1 cellular context compared by ENCODE assay signal in the genomic region with DNA sequence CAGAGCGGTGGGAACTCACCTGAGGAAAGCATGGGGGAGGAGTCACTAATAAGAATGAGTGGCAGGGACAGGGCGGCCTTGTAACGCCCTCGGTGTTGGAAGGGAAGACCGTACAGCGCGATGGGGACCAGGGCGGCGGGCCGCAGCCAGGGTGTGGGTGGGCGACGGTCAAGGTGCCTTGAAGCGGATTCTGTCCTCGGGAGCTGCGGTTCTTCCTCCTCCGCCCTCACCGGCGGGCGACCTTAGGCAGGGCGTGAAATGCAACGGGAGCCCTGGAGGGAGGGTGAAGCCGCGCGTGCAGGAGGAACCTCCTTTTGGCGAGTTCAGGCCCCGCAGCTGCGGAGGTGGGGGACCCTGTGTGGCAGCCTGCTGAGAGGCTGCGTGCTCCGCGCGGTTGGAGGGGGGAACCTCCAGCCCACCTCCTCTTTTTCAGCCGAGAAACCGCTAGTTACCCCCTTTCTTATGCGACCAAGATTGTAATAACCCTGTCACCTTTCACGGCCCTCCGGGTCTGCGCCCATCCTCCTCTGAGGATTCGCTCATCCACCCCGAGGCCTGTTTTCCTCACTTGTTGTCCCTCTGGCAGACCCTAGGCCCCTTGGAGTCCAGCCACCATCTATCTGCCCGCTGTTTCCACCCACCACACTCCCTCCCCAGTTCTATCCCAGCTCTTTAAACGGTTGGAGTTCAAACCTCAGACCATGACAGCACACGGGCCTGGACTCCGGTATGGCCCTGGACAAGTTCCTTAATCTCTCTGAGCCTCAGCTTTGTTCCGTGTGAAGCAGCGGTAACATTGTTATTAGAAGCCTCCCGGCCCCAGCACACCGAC.
TF ChIP-seq lines count a peak whose summit lies in the region.

No MANE protein-coding gene starts in this region.

TF ChIP-seq in K562, 482 proteins besides CTCF, POLR2A, EP300 and RAD21 (continued from another document):
- 0 out of 2 replicates have a peak, but pooled peaks have one; percentile 3 for TF ChIP-seq USF2 (CRISPR knock-in tag; IDR thresholded peaks at IDR 0.05)
- no peak for TF ChIP-seq ZBTB17 (CRISPR knock-in tag; IDR thresholded peaks at IDR 0.05)
- TF ChIP-seq IFI16 (CRISPR knock-in tag; IDR thresholded peaks at IDR 0.05), result no peak
- no peak for TF ChIP-seq ZNF518B (CRISPR knock-in tag; IDR thresholded peaks at IDR 0.05)
